In genomic region chr4:2411786-2412510, GRCh38 we compare ENCODE assay signal across 10 cellular contexts. TPM values are rescaled to one million over a fixed set of nuclear protein-coding genes. Genes with fewer than 3 reads are reported as not detected.
A peak's percentile ranks its signal among the peaks of the same experiment; 100 is the strongest.
DNase-seq lines count a peak whose midpoint lies in the region; TF ChIP-seq lines count a peak whose summit lies in the region.
"Had no signal": no experiment of that assay in that cellular context is flagged by ENCODE, and none has a peak within 500 bp of the region (broad histone marks: within the 10 kb centered on the region; RNA-seq: fewer than 3 reads in every experiment).

No MANE protein-coding gene starts in this region.

- H3K4me3 Mint-ChIP-seq in MCF 10A (ENCODE audit: unreplicated experiment) (peak overlapping the region; percentile 71), osteocyte (ENCODE audit: unreplicated experiment) (peak overlapping the region; percentile 64)

- H3K27me3 Mint-ChIP-seq in MCF 10A (ENCODE audit: insufficient read depth, unreplicated experiment) (peaks cover 11% of the 10 kb centered on the region), osteocyte (ENCODE audit: unreplicated experiment) (peaks cover 36% of the 10 kb centered on the region)

- H3K27ac Mint-ChIP-seq in MCF 10A (ENCODE audit: low read depth, unreplicated experiment) (no peak overlapping the region), osteocyte (ENCODE audit: unreplicated experiment) (peak overlapping the region; percentile 91)

- no peaks in the 10 kb centered on the region for H3K27me3 ChIP-seq in MG63

- POLR2A ChIA-PET in MCF 10A (lab: Yijun Ruan, JAX) = interaction anchor here (0.9 to 1.7 kb wide), 3 partner anchors 19 to 150 kb away, joined by 3 to 12 read pairs (median 10); partner anchors contain the start of genes MXD4 and RNF4

- CTCF ChIA-PET in MCF 10A (lab: Yijun Ruan, JAX) = interaction anchor here (0.7 to 1.5 kb wide), 4 partner anchors 11 to 192 kb away, joined by 3 to 4 read pairs (median 3); no protein-coding TSS in a partner anchor

- TF ChIP-seq CTCF in GM10266 (IDR thresholded peaks at IDR 0.05; ENCODE audit: control insufficient read depth, insufficient read depth, low read depth, missing control alignments) = no peak
- no peak for TF ChIP-seq CTCF in MCF 10A (IDR thresholded peaks at IDR 0.05; ENCODE audit: unreplicated experiment)
- TF ChIP-seq CTCF in osteocyte (IDR thresholded peaks at IDR 0.05) = no peak

- H3K4me3 ChIP-seq in MG63 = peak overlapping the region; percentile 32

- H3K9me3 ChIP-seq in MG63 = no peaks in the 10 kb centered on the region
- H3K9me3 ChIP-seq: neutrophil had no signal

- H3K36me3 Mint-ChIP-seq in MCF 10A (ENCODE audit: insufficient read depth, unreplicated experiment) (no peaks in the 10 kb centered on the region), osteocyte (ENCODE audit: unreplicated experiment) (no peaks in the 10 kb centered on the region)

- no TSS peak for BruUV-seq in MCF 10A (replicated peaks; lab: Mats Ljungman, UMichigan)

- intact Hi-C loops in MCF 10A (cut with micrococcal nuclease) = loop anchor here (2.0 to 5.0 kb wide), 4 partner anchors 29 to 169 kb away; partner anchors contain the start of genes HAUS3, MXD4, POLN and RNF4

- no peaks in the 10 kb centered on the region for H3K36me3 ChIP-seq in MG63
- H3K36me3 ChIP-seq: neutrophil had no signal

- no peaks in the 10 kb centered on the region for H3K9me3 Mint-ChIP-seq in MCF 10A (ENCODE audit: unreplicated experiment)
- no peaks in the 10 kb centered on the region for H3K9me3 Mint-ChIP-seq in osteocyte (ENCODE audit: unreplicated experiment)

- H3K4me1 Mint-ChIP-seq in MCF 10A (ENCODE audit: insufficient read depth, unreplicated experiment) (peaks cover 10% of the 10 kb centered on the region), osteocyte (ENCODE audit: unreplicated experiment) (peaks cover 26% of the 10 kb centered on the region)

- DNase-seq in GM10266 (ENCODE audit: extremely low spot score) = peak; percentile 70
- no peak for DNase-seq in MG63
- no peak for DNase-seq in MCF 10A (ENCODE audit: unreplicated experiment)
- DNase-seq in osteocyte (ENCODE audit: extremely low spot score, unreplicated experiment) = no peak
- no peak for DNase-seq in amygdala (lab: John Stamatoyannopoulos, UW)
- no peak for DNase-seq in iPS-NIHi11 (ENCODE audit: low spot score)
- DNase-seq in T1000 (lab: John Stamatoyannopoulos, UW) = no peak
- DNase-seq in NCI-H1417 treated with DMSO at 0.1 percent for 48 hours (lab: John Stamatoyannopoulos, UW) = no peak
- DNase-seq: cortex of kidney had no signal

RNA-seq across cellular contexts. Expression of gene ZFYVE28, which starts 6.5 kb away (rescaled TPM):
- 1.5 and 3.1 TPM in 2 replicates for total RNA-seq in MG63 (2014; rRNA removed; shearing (Covaris generic); ENCODE audit: low replicate concordance)
- total RNA-seq in MCF 10A (2022) = 1.6 and 2.5 TPM in 2 replicates
- total RNA-seq in osteocyte = 3.3 and 3.4 TPM in 2 replicates

RNA-seq across cellular contexts. Expression of gene CFAP99, which starts 6.8 kb away (rescaled TPM):
- total RNA-seq in MG63 (2014; rRNA removed; shearing (Covaris generic); ENCODE audit: low replicate concordance) = not detected in 2 replicates
- total RNA-seq in MCF 10A (2022) = 0.16 TPM in 1 of 2 replicates, not detected in the other
- not detected in 2 replicates for total RNA-seq in osteocyte

RNA-seq across cellular contexts. Expression of gene RNF4, which starts 57.0 kb away (rescaled TPM):
- 39.8 and 44.8 TPM in 2 replicates for total RNA-seq in MG63 (2014; rRNA removed; shearing (Covaris generic); ENCODE audit: low replicate concordance)
- total RNA-seq in MCF 10A (2022) = 81.4 and 89.7 TPM in 2 replicates
- total RNA-seq in osteocyte = 57.6 and 63.4 TPM in 2 replicates
